ENCODE assay signal across 10 cellular contexts in genomic region chr17:17628388-17629008, GRCh38. TPM values are rescaled to one million over a fixed set of nuclear protein-coding genes. Genes with fewer than 3 reads are reported as not detected.
A peak's percentile ranks its signal among the peaks of the same experiment; 100 is the strongest.
DNase-seq lines count a peak whose midpoint lies in the region; ATAC-seq and TF ChIP-seq lines count a peak whose summit lies in the region.
"Had no signal": no experiment of that assay in that cellular context is flagged by ENCODE, and none has a peak within 500 bp of the region (broad histone marks: within the 10 kb centered on the region; RNA-seq: fewer than 3 reads in every experiment).

No MANE protein-coding gene starts in this region.

- H3K4me3 ChIP-seq in AG09309 (ENCODE audit: control insufficient read depth, low read depth, low read length), result peak overlapping the region; percentile 35
- peak overlapping the region; percentile 42 to 70 for H3K4me3 ChIP-seq in mucosa of rectum (ENCODE audit: low read length in 2 of 2)
- H3K4me3 ChIP-seq: K562 had no signal

- no peak overlapping the region for H3K27ac ChIP-seq in mucosa of rectum (ENCODE audit: low read depth in 2 of 2, low read length in 2 of 2)

- ATAC-seq in HG03175 (IDR thresholded peaks at IDR 0.05; ENCODE audit: unreplicated experiment), result peak; percentile 55
- ATAC-seq in GM21528 (IDR thresholded peaks at IDR 0.05; ENCODE audit: low FRiP score, unreplicated experiment), result no peak
- ATAC-seq in GM18519 (IDR thresholded peaks at IDR 0.05; ENCODE audit: low FRiP score, unreplicated experiment), result no peak
- ATAC-seq: K562 had no signal

- no peak for TF ChIP-seq CTCF in AG09309 (IDR thresholded peaks at IDR 0.05; ENCODE audit: control insufficient read depth, insufficient read depth, low read depth, low read length, missing control alignments)

- no peaks in the 10 kb centered on the region for H3K9me3 ChIP-seq in mucosa of rectum (ENCODE audit: control insufficient read depth in 2 of 2, low read length in 2 of 2)

- peaks cover 0 to 2% of the 10 kb centered on the region in 2 donors for H3K4me1 ChIP-seq in mucosa of rectum (ENCODE audit: control insufficient read depth in 2 of 2, insufficient read depth in 2 of 2, low read length in 2 of 2)

- peak overlapping the region; percentile 32 to 57 for H3K9ac ChIP-seq in mucosa of rectum (ENCODE audit: low read depth in 1 of 2, low read length in 2 of 2)

- no peak for DNase-seq in AG09309 (ENCODE audit: low read depth)
- peak; percentile 64 for DNase-seq in activated CD8-positive, alpha-beta memory T cell treated with anti-CD3 and anti-CD28 coated beads, Interleukin-2, amount 50 U/mL, for 48 hours
- DNase-seq in DMS79 treated with DMSO at 0.1 percent for 48 hours (lab: John Stamatoyannopoulos, UW), result no peak
- no peak for DNase-seq in H4 (ENCODE audit: low spot score)
- DNase-seq: mesenchymal stem cell had no signal

- H3K36me3 ChIP-seq in mucosa of rectum (ENCODE audit: control insufficient read depth in 2 of 2, insufficient read depth in 2 of 2, low read length in 2 of 2), result no peaks in the 10 kb centered on the region

- no peaks in the 10 kb centered on the region for H3K27me3 ChIP-seq in mucosa of rectum (ENCODE audit: control insufficient read depth in 2 of 2, insufficient read depth in 2 of 2, low read length in 2 of 2)

RNA-seq across cellular contexts. Expression of gene PEMT, which starts 37.0 kb away (rescaled TPM):
- 51.5 and 57.2 TPM in 2 replicates for total RNA-seq in H4 (2014; rRNA removed; shearing (Covaris generic))

RNA-seq across cellular contexts. Expression of gene RAI1, which starts 52.8 kb away (rescaled TPM):
- total RNA-seq in H4 (2014; rRNA removed; shearing (Covaris generic)), result 2.4 and 3.6 TPM in 2 replicates
